Comparison of ENCODE assay signal across 2 cellular contexts in genomic region chr7:90210475-90210874, GRCh38.
TF ChIP-seq lines count a peak whose summit lies in the region.

No MANE protein-coding gene starts in this region.

TF ChIP-seq in HCT116, 20 proteins besides CTCF, POLR2A, EP300 and RAD21:
- TF ChIP-seq ATF3 (IDR thresholded peaks at IDR 0.05) = no peak
- TF ChIP-seq SP1 (IDR thresholded peaks at IDR 0.05; ENCODE audit: low read depth) = no peak
- TF ChIP-seq TCF7L2 (IDR thresholded peaks at IDR 0.05; ENCODE audit: borderline replicate concordance, extremely low read depth, insufficient read depth, insufficient read length) = no peak
- TF ChIP-seq FOSL1 (IDR thresholded peaks at IDR 0.05; ENCODE audit: low read depth) = no peak
- no peak for TF ChIP-seq JUND (IDR thresholded peaks at IDR 0.05)
- no peak for TF ChIP-seq ZBTB33 (IDR thresholded peaks at IDR 0.05; ENCODE audit: extremely low read depth, insufficient replicate concordance, low read length)

TF ChIP-seq in liver, 16 proteins besides CTCF, POLR2A, EP300 and RAD21:
- TF ChIP-seq ZBTB33 (IDR thresholded peaks at IDR 0.05) (peak; percentile 8), HNF4A (conservative IDR thresholded peaks at IDR 0.05) (peak in 1 of 2 donors; percentile 14), RXRA (IDR thresholded peaks at IDR 0.05) (peak in 1 of 2 donors; percentile 27), HNF4G (IDR thresholded peaks at IDR 0.05) (no peak)
